In the genomic region with DNA sequence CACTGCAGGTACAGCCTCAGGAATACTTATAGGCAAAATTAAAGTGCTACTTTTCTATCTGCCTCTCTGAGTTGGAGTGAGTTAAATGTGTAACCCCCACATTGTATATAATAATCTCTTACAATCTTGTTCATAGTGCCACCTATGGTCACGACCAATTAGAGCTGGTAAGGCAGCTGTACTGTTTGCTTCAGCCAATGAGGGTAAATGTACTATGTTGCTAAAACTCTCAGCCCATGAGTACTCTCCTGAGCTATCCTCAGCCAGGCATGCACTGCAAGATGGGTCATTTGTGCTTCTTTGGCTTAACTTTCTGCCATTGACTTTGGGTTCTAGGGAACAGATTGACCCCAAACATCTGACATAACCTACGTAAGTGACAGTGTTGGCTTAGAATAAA, we compare ENCODE assay signal across 8 cellular contexts. TPM values are rescaled to one million over a fixed set of nuclear protein-coding genes. Genes with fewer than 3 reads are reported as not detected.
A peak's percentile ranks its signal among the peaks of the same experiment; 100 is the strongest.
DNase-seq lines count a peak whose midpoint lies in the region; ATAC-seq lines count a peak whose summit lies in the region.

No MANE protein-coding gene starts in this region.

- H3K9me3 Mint-ChIP-seq in T-cell = no peaks in the 10 kb centered on the region

- POLR2A ChIA-PET in T-cell (lab: Charles Lee) = no interaction called here

- peaks cover 0 to 5% (median 0%) of the 10 kb centered on the region in 3 donors for H3K4me1 Mint-ChIP-seq in T-cell

- H3K27ac Mint-ChIP-seq in T-cell = no peak overlapping the region

- no peaks in the 10 kb centered on the region for H3K27me3 Mint-ChIP-seq in T-cell

- H3K36me3 Mint-ChIP-seq in T-cell = no peaks in the 10 kb centered on the region

- ATAC-seq in GM21526 (IDR thresholded peaks at IDR 0.05; ENCODE audit: low FRiP score, unreplicated experiment) = peak; percentile 84
- ATAC-seq in T-cell (replicated peaks in 1 of 4) = peak; percentile 58 to 92 (median 72)

- H3K4me3 Mint-ChIP-seq in T-cell = no peak overlapping the region

- CTCF ChIA-PET in T-cell (lab: Charles Lee) = interaction anchor here in 1 of 2 donors (0.8 kb wide), 1 partner anchor 15 kb away, joined by 4 read pairs; the partner anchor contains the start of gene MDM2

- peak; percentile 33 for DNase-seq in activated CD4-positive, alpha-beta T cell treated with anti-CD3 and anti-CD28 coated beads for 48 hours
- no peak for DNase-seq in activated CD4-positive, alpha-beta T cell treated with anti-CD3 and anti-CD28 coated beads for 1 hour
- DNase-seq in HS-27A (ENCODE audit: low read depth) (peak; percentile 17), T-cell (peak in 15 of 34 experiments; percentile 2 to 35 (median 14)), left kidney (ENCODE audit: low read depth, low spot score) (peak; percentile 60), dedifferentiated amniotic fluid mesenchymal stem cell (ENCODE audit: extremely low spot score) (no peak), NCI-H1048 (lab: John Stamatoyannopoulos, UW) (no peak)

RNA-seq across cellular contexts. Expression of gene MDM2, which starts 15.0 kb away (rescaled TPM):
- total RNA-seq in T-cell = 10 to 100 TPM; 75.3 to 96.6 (median 84.4) TPM

RNA-seq across cellular contexts. Expression of gene SLC35E3, which starts 47.0 kb away (rescaled TPM):
- 10 to 100 TPM in 2 of 5 donors, 1 to 10 TPM in 3; 6.4 to 10.8 (median 9.7) TPM for total RNA-seq in T-cell

Comparison
In these comparisons a context has a peak if more than half of its experiments do, and no peak if none do; other contexts are left out.
1. DNase-seq: peak in activated CD4-positive, alpha-beta T cell treated with anti-CD3 and anti-CD28 coated beads for 48 hours (single experiment), HS-27A (single experiment) and left kidney (single experiment); none in activated CD4-positive, alpha-beta T cell treated with anti-CD3 and anti-CD28 coated beads for 1 hour (single experiment), dedifferentiated amniotic fluid mesenchymal stem cell (single experiment) and NCI-H1048 (single experiment).